24 cellular contexts compared by ENCODE assay signal in genomic region chr7:38127216-38128207, GRCh38. TPM values are rescaled to one million over a fixed set of nuclear protein-coding genes. Genes with fewer than 3 reads are reported as not detected.
DNase-seq lines count a peak whose midpoint lies in the region; ATAC-seq, FAIRE-seq and TF ChIP-seq lines count a peak whose summit lies in the region.
"Had no signal": no experiment of that assay in that cellular context is flagged by ENCODE, and none has a peak within 500 bp of the region (broad histone marks: within the 10 kb centered on the region; RNA-seq: fewer than 3 reads in every experiment).

No MANE protein-coding gene starts in this region.

- no peaks in the 10 kb centered on the region for H3K36me3 ChIP-seq in Loucy (ENCODE audit: insufficient read depth, low read length)
- no peaks in the 10 kb centered on the region for H3K36me3 ChIP-seq in H1 (ENCODE audit: control insufficient read depth in 2 of 4, insufficient read depth in 4 of 4, low read length in 3 of 4)
- H3K36me3 ChIP-seq: ascending aorta, HAP-1, heart right ventricle, stomach, tibial nerve had no signal

- H4K5ac ChIP-seq in H1 (ENCODE audit: insufficient read length, low read depth, low read length) = no peak overlapping the region

- no peak for TF ChIP-seq RAD21 in H1 (IDR thresholded peaks at IDR 0.05 in 1 of 2, conservative IDR thresholded peaks at IDR 0.05 in 1 of 2; ENCODE audit: low read depth in 2 of 2, low read length in 2 of 2)

- no peak overlapping the region for H2BK20ac ChIP-seq in H1 (ENCODE audit: low read length)

- no peak overlapping the region for H2BK5ac ChIP-seq in H1 (ENCODE audit: low read depth, low read length)

- H3K4me3 ChIP-seq in Loucy (ENCODE audit: low read length, poor library complexity, severe bottlenecking) (no peak overlapping the region), H1 (ENCODE audit: extremely low read depth in 1 of 4, insufficient read depth in 2 of 4, low read depth in 3 of 4, low read length in 4 of 4) (no peak overlapping the region)
- H3K4me3 ChIP-seq: ascending aorta, HAP-1, heart right ventricle, stomach, tibial nerve had no signal

- peak; percentile 15 for DNase-seq in GM10248 (ENCODE audit: extremely low spot score)
- DNase-seq in H1 (ENCODE audit: low read depth in 1 of 2, low spot score in 2 of 2) = no peak
- DNase-seq in NCI-H2171 treated with DMSO at 0.1 percent for 48 hours (lab: John Stamatoyannopoulos, UW) = no peak
- DNase-seq in naive thymus-derived CD8-positive, alpha-beta T cell = no peak
- DNase-seq: activated naive CD4-positive, alpha-beta T cell treated with anti-CD3 and anti-CD28 coated beads, Interleukin-2, amount 50 U/mL, for 16 hours; caudate nucleus; CD4-positive, alpha-beta memory T cell; DMS79 treated with DMSO at 0.1 percent for 48 hours; heart right ventricle; left colon; naive B cell; NCI-H1105 treated with DMSO at 0.1 percent for 48 hours; NCI-H2081 treated with DMSO at 0.1 percent for 48 hours; NCI-H510A treated with DMSO at 0.1 percent for 48 hours; stomach; T-helper 9 cell had no signal

- no peaks in the 10 kb centered on the region for H3K9me2 ChIP-seq in Loucy (replicated peaks; ENCODE audit: low read depth, low read length)

- H3K27ac Mint-ChIP-seq in naive thymus-derived CD8-positive, alpha-beta T cell = peak overlapping the region in 1 of 10 donors; percentile 65
- H3K27ac Mint-ChIP-seq: CD4-positive, alpha-beta memory T cell had no signal

- no peak overlapping the region for H3K23ac ChIP-seq in H1 (ENCODE audit: insufficient read length)

- no peak overlapping the region for H4K8ac ChIP-seq in H1 (ENCODE audit: extremely low read depth, insufficient read depth, low read length)

- CTCF ChIA-PET in GM10248 (lab: Yijun Ruan, JAX) (interaction anchor here (1.0 to 1.2 kb wide), 2 partner anchors 73 to 79 kb away, joined by 3 to 4 read pairs; no protein-coding TSS in a partner anchor), H1 (lab: Charles Lee; ENCODE audit: partially characterized antibody) (interaction anchor here (0.6 to 1.8 kb wide), 3 partner anchors 21 to 210 kb away, joined by 3 to 6 read pairs (median 3); no protein-coding TSS in a partner anchor)

- TF ChIP-seq CTCF in GM10248 (IDR thresholded peaks at IDR 0.05; ENCODE audit: control extremely low read depth, extremely low read depth, low read depth, missing control alignments) = no peak
- TF ChIP-seq CTCF in Loucy (conservative IDR thresholded peaks at IDR 0.05; ENCODE audit: low read length) = no peak
- TF ChIP-seq CTCF in H1 (IDR thresholded peaks at IDR 0.05; ENCODE audit: control extremely low read depth in 1 of 3, insufficient read depth in 1 of 3, low read depth in 1 of 3, low read length in 3 of 3) = no peak

- H3K79me1 ChIP-seq in H1 (ENCODE audit: low read depth, low read length) = no peaks in the 10 kb centered on the region

- H3K27me3 ChIP-seq in Loucy (ENCODE audit: insufficient read depth, low read length, poor library complexity, severe bottlenecking) (no peaks in the 10 kb centered on the region), H1 (replicated peaks in 1 of 4; ENCODE audit: control insufficient read depth in 3 of 4, extremely low read depth in 1 of 4, insufficient read depth in 3 of 4, low read length in 3 of 4) (no peaks in the 10 kb centered on the region)
- H3K27me3 ChIP-seq: ascending aorta, stomach, tibial nerve had no signal

- H3K4me2 ChIP-seq in Loucy (ENCODE audit: low read depth, low read length, poor library complexity, severe bottlenecking) = no peak overlapping the region
- H3K4me2 ChIP-seq in H1 (ENCODE audit: insufficient read depth in 1 of 2, low read depth in 2 of 2, low read length in 2 of 2) = no peak overlapping the region

- H3K9ac ChIP-seq in Loucy (ENCODE audit: low read depth, low read length, poor library complexity, severe bottlenecking) = no peak overlapping the region
- no peak overlapping the region for H3K9ac ChIP-seq in H1 (replicated peaks in 1 of 4; ENCODE audit: extremely low read depth in 1 of 4, low read depth in 3 of 4, low read length in 3 of 4)

- no peak overlapping the region for H3K56ac ChIP-seq in H1 (replicated peaks; ENCODE audit: insufficient read length, low read depth, low read length)

- no peak overlapping the region for H2BK12ac ChIP-seq in H1 (ENCODE audit: low read depth, low read length)

- H3K18ac ChIP-seq in H1 (ENCODE audit: extremely low read depth, low read length) = no peak overlapping the region

- H3K27ac ChIP-seq in H1 (ENCODE audit: low read depth, low read length) = no peak overlapping the region
- H3K27ac ChIP-seq: ascending aorta, heart right ventricle, stomach, tibial nerve had no signal

- H2BK120ac ChIP-seq in H1 (replicated peaks; ENCODE audit: low read depth, low read length) = no peak overlapping the region

- H3K9me3 ChIP-seq in Loucy (ENCODE audit: insufficient read depth, low read depth, low read length) = no peaks in the 10 kb centered on the region
- H3K9me3 ChIP-seq in H1 (ENCODE audit: insufficient read depth in 2 of 2, low read depth in 1 of 2, low read length in 1 of 2) = no peaks in the 10 kb centered on the region
- H3K9me3 ChIP-seq: ascending aorta, HAP-1, stomach had no signal

- no peak overlapping the region for H2AK5ac ChIP-seq in H1 (ENCODE audit: low read depth, low read length)

- H3K9me3 Mint-ChIP-seq in naive thymus-derived CD8-positive, alpha-beta T cell = no peaks in the 10 kb centered on the region

- H3K4ac ChIP-seq in H1 (replicated peaks; ENCODE audit: insufficient read length, low read depth, low read length) = no peak overlapping the region

- H4K91ac ChIP-seq in H1 (replicated peaks; ENCODE audit: insufficient read length, low read length) = no peak overlapping the region

- H4K20me1 ChIP-seq in Loucy (ENCODE audit: insufficient read depth, low read length, poor library complexity, severe bottlenecking) (no peaks in the 10 kb centered on the region), H1 (replicated peaks in 1 of 2; ENCODE audit: control insufficient read depth in 1 of 2, insufficient read depth in 2 of 2, low read length in 2 of 2) (no peaks in the 10 kb centered on the region)

- peak; percentile 54 for ATAC-seq in GM19023 (IDR thresholded peaks at IDR 0.05; ENCODE audit: unreplicated experiment)
- ATAC-seq in GM21367 (IDR thresholded peaks at IDR 0.05; ENCODE audit: unreplicated experiment) = no peak
- ATAC-seq in GM18502 (IDR thresholded peaks at IDR 0.05; ENCODE audit: poor library complexity, unreplicated experiment) = no peak
- ATAC-seq in naive thymus-derived CD8-positive, alpha-beta T cell = no peak
- ATAC-seq: heart right ventricle, left colon, SK-N-SH treated with all-trans-retinoic acid at 6 μM for 48 hours had no signal

- no peak for FAIRE-seq in H1 (lab: Jason Lieb, UNC)

- no peaks in the 10 kb centered on the region for H3F3A ChIP-seq in Loucy (ENCODE audit: low read depth)

- H2AFZ ChIP-seq in Loucy (ENCODE audit: low read length) (peak overlapping the region; percentile 20; the same call in 1 of the 2 replicates), H1 (ENCODE audit: low read length) (peak overlapping the region; percentile 21; the same call in 1 of the 2 replicates)

- H2BK15ac ChIP-seq in H1 (ENCODE audit: low read length) = no peak overlapping the region

- H3K79me2 ChIP-seq in Loucy (ENCODE audit: insufficient read depth, low read length) (no peaks in the 10 kb centered on the region), H1 (ENCODE audit: control insufficient read depth in 1 of 2, insufficient read depth in 2 of 2, low read length in 2 of 2) (no peaks in the 10 kb centered on the region)

- H3K27me3 Mint-ChIP-seq in naive thymus-derived CD8-positive, alpha-beta T cell = peaks cover 6 to 28% (median 17%) of the 10 kb centered on the region in 5 donors

- TF ChIP-seq EP300 in H1 (IDR thresholded peaks at IDR 0.05; ENCODE audit: borderline replicate concordance in 1 of 2, low read depth in 2 of 2, low read length in 2 of 2) = no peak

- H3K4me1 ChIP-seq in Loucy (ENCODE audit: insufficient read depth, low read length, poor library complexity, severe bottlenecking) (no peaks in the 10 kb centered on the region), H1 (replicated peaks in 1 of 4; ENCODE audit: control insufficient read depth in 3 of 4, insufficient read depth in 4 of 4, low read length in 3 of 4) (peaks cover 0 to 3% (median 0%) of the 10 kb centered on the region in 4 experiments; a peak in 2 of 7 replicates)
- H3K4me1 ChIP-seq: ascending aorta, HAP-1, heart right ventricle, stomach, tibial nerve had no signal

- no peak for TF ChIP-seq POLR2A in H1 (IDR thresholded peaks at IDR 0.05; ENCODE audit: control extremely low read depth in 1 of 2, low read depth in 2 of 2, low read length in 2 of 2)

- 85% methylated on average over 7 of the region's 7 CpGs; no CpG with 5 or more reads in 1 of the 2 experiments for WGBS in H1 (ENCODE audit: extremely low coverage in 1 of 2, insufficient coverage in 1 of 2, insufficient read length in 1 of 2, insufficient replicate concordance in 2 of 2, low coverage in 1 of 2, low lambda C conversion rate in 2 of 2, missing lambda C conversion rate in 1 of 2), 2 experiments

- H3K23me2 ChIP-seq in H1 (ENCODE audit: low read depth, low read length) = no peaks in the 10 kb centered on the region

- POLR2A ChIA-PET in GM10248 (lab: Yijun Ruan, JAX) = interaction anchor here (0.7 kb wide), 1 partner anchor 1702 kb away, joined by 6 read pairs; no protein-coding TSS in a partner anchor
- POLR2A ChIA-PET in H1 (lab: Charles Lee; ENCODE audit: partially characterized antibody) = no interaction called here
- POLR2A ChIA-PET in naive thymus-derived CD8-positive, alpha-beta T cell (lab: Charles Lee) = no interaction called here

- no peak overlapping the region for H3K14ac ChIP-seq in H1 (ENCODE audit: insufficient read length)

- no peak overlapping the region for H3K4me3 Mint-ChIP-seq in naive thymus-derived CD8-positive, alpha-beta T cell
- H3K4me3 Mint-ChIP-seq: CD4-positive, alpha-beta memory T cell; naive B cell had no signal

- peaks cover 0 to 2% (median 0%) of the 10 kb centered on the region in 4 donors for H3K4me1 Mint-ChIP-seq in naive thymus-derived CD8-positive, alpha-beta T cell
- H3K4me1 Mint-ChIP-seq: CD4-positive, alpha-beta memory T cell had no signal

- no peaks in the 10 kb centered on the region for H3K36me3 Mint-ChIP-seq in naive thymus-derived CD8-positive, alpha-beta T cell
- H3K36me3 Mint-ChIP-seq: CD4-positive, alpha-beta memory T cell; naive B cell had no signal

TF ChIP-seq in H1, 55 proteins besides CTCF, POLR2A, EP300 and RAD21 (continues in another document):
- no peak for TF ChIP-seq BACH1 (IDR thresholded peaks at IDR 0.05; ENCODE audit: low read length)

RNA-seq across cellular contexts. Expression of gene STARD3NL, which starts 50.5 kb away (rescaled TPM):
- 33.1 and 40.5 TPM in 2 replicates for total RNA-seq in H1 (2021; fragmentation: NEBNext Ultra II Directional; extraction: Animal tissue kit (Norgen Biotek cat#: 25700))
- polyA plus RNA-seq in H1 (2011; rRNA removed) = 15.6 and 27.1 TPM in 2 replicates
- 30.4 TPM for polyA plus RNA-seq in H1 (2011; cell fraction: cytosol; rRNA removed)
- polyA plus RNA-seq in H1 (2011; cell fraction: nucleus; rRNA removed) = 14.7 TPM
- polyA plus RNA-seq in H1 (2012, experiment 1 of 2) = 23.2 to 35.8 TPM (median 27.3 TPM) in 4 replicates
- polyA plus RNA-seq in H1 (2012, experiment 2 of 2) = 21.3 TPM
- 31.2 TPM for polyA plus RNA-seq in H1 (2013, experiment 1 of 2)
- polyA plus RNA-seq in H1 (2013, experiment 2 of 2) = 35.3 TPM
- polyA minus RNA-seq in H1 (2011; rRNA and poly(A)+ RNA removed) = 21.4 and 22.2 TPM in 2 replicates
- polyA minus RNA-seq in H1 (2011; cell fraction: cytosol; rRNA and poly(A)+ RNA removed) = 14.2 TPM
- polyA minus RNA-seq in H1 (2011; cell fraction: nucleus; rRNA and poly(A)+ RNA removed) = 18.4 TPM
- 10 to 100 TPM; 12.8 TPM for total RNA-seq in naive thymus-derived CD8-positive, alpha-beta T cell
- polyA plus RNA-seq in naive thymus-derived CD8-positive, alpha-beta T cell = 10 to 100 TPM; 26.4 to 35.4 (median 32.8) TPM
